In the genomic region with DNA sequence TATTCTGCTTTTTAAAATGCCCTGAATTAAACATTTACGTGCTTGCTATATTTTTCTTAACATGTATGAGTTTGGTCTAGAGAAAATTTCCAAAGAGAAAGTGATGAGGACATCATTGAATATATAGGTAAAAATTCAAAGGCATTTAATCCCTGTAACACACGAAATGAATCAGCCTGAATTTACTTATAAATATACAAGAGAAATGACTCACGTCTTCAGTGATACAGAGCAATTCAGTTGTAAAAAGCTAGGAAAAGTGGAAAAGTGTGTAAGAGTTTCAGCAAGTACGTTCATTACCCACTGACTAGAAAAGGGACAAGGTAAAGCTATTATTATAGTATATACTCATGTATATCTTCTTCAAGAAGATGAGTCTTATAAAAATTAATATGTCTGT, we compare ENCODE assay signal across 23 cellular contexts.
A peak's percentile ranks its signal among the peaks of the same experiment; 100 is the strongest.
DNase-seq lines count a peak whose midpoint lies in the region; FAIRE-seq and TF ChIP-seq lines count a peak whose summit lies in the region.
"Had no signal": no experiment of that assay in that cellular context is flagged by ENCODE, and none has a peak within 500 bp of the region (broad histone marks: within the 10 kb centered on the region; RNA-seq: fewer than 3 reads in every experiment).

No MANE protein-coding gene starts in this region.

- H2AFZ ChIP-seq in astrocyte (ENCODE audit: low read depth, low read length) (no peak overlapping the region), H9 (ENCODE audit: low read length) (no peak overlapping the region)

- POLR2A ChIA-PET in RWPE1 (lab: Yijun Ruan, JAX; ENCODE audit: low non-redundant PET), result interaction anchor here (0.7 kb wide), 1 partner anchor 436 kb away, joined by 3 read pairs; no protein-coding TSS in a partner anchor

- H4K20me1 ChIP-seq in astrocyte (ENCODE audit: insufficient read depth, low read length) (no peaks in the 10 kb centered on the region), H9 (ENCODE audit: control insufficient read depth, insufficient read depth, insufficient read length) (no peaks in the 10 kb centered on the region)

- H3K4me3 ChIP-seq in astrocyte (ENCODE audit: insufficient read depth, low read depth, low read length) (no peak overlapping the region), fibroblast of pulmonary artery (replicated peaks; ENCODE audit: low read depth, low read length) (no peak overlapping the region)
- H3K4me3 ChIP-seq: esophagus squamous epithelium, right lobe of liver had no signal

- H2BK20ac ChIP-seq in H9 (ENCODE audit: low read depth, low read length, poor library complexity, severe bottlenecking), result no peak overlapping the region

- no peak overlapping the region for H3T11ph ChIP-seq in H9 (ENCODE audit: low read length)

- DNase-seq in DMS53 (lab: John Stamatoyannopoulos, UW) (peak; percentile 24), DMS53 treated with DMSO at 0.1 percent for 48 hours (lab: John Stamatoyannopoulos, UW; ENCODE audit: unreplicated experiment) (no peak), astrocyte (ENCODE audit: low read depth) (peak; percentile 44), fibroblast of pulmonary artery (ENCODE audit: low read depth) (peak; percentile 40), H9 (no peak), anterior cingulate cortex (lab: John Stamatoyannopoulos, UW) (no peak), RWPE1 (ENCODE audit: low spot score) (no peak), NCI-H1436 treated with DMSO at 0.1 percent for 48 hours (lab: John Stamatoyannopoulos, UW) (no peak)
- DNase-seq: 8988T; effector CD4-positive, alpha-beta T cell; esophagus squamous epithelium; NCI-H187 treated with DMSO at 0.1 percent for 48 hours; stimulated activated naive CD8-positive, alpha-beta T cell treated with anti-CD3 and anti-CD28 coated beads, Interleukin-15, Interleukin-2, amounts not matched to agents 100 U/mL and 50 U/mL, for 24 hours; SW 1271 had no signal

- no peak for FAIRE-seq in astrocyte (lab: Jason Lieb, UNC)
- FAIRE-seq: D721Med, GM12891, HepG2, islet of Langerhans had no signal

- WGBS in H9 (ENCODE audit: extremely low coverage, insufficient read length, low lambda C conversion rate), result no CpG with 5 or more reads among the region's 4 CpGs

- no peaks in the 10 kb centered on the region for H3K79me2 ChIP-seq in astrocyte (ENCODE audit: insufficient read depth, low read length)
- no peaks in the 10 kb centered on the region for H3K79me2 ChIP-seq in H9 (ENCODE audit: insufficient read depth, low read length)

- H3K36me3 ChIP-seq in astrocyte (ENCODE audit: insufficient read depth, low read length), result peaks cover 3% of the 10 kb centered on the region

- H3K27me3 ChIP-seq in astrocyte (ENCODE audit: insufficient read depth, low read length) (no peaks in the 10 kb centered on the region), H9 (ENCODE audit: insufficient read depth, low read length) (no peaks in the 10 kb centered on the region)
- H3K27me3 ChIP-seq: esophagus squamous epithelium, right lobe of liver had no signal

- H3K36me3 Mint-ChIP-seq in astrocyte (ENCODE audit: low read depth, unreplicated experiment), result peaks cover 27% of the 10 kb centered on the region
- peaks cover 61 to 67% (median 63%) of the 10 kb centered on the region in 3 experiments for H3K36me3 Mint-ChIP-seq in H9 (ENCODE audit: insufficient read depth in 1 of 3, low read depth in 3 of 3)

- no peak overlapping the region for H2BK12ac ChIP-seq in H9 (ENCODE audit: insufficient read length, low read depth, low read length)

- H2BK120ac ChIP-seq in H9 (ENCODE audit: low read depth, low read length, poor library complexity, severe bottlenecking), result no peak overlapping the region

- peaks cover 16% of the 10 kb centered on the region for H3K4me1 ChIP-seq in astrocyte (ENCODE audit: insufficient read depth, low read length)
- H3K4me1 ChIP-seq in H9 (ENCODE audit: insufficient read depth, low read length), result no peaks in the 10 kb centered on the region

- H3K56ac ChIP-seq in H9 (ENCODE audit: insufficient read length, low read depth, low read length), result no peak overlapping the region

- H4K5ac ChIP-seq in H9 (ENCODE audit: insufficient read length, low read depth, low read length), result no peak overlapping the region

- H3K9me3 Mint-ChIP-seq in astrocyte (ENCODE audit: unreplicated experiment) (peaks cover 5% of the 10 kb centered on the region), H9 (peaks cover 26 to 28% of the 10 kb centered on the region in 2 experiments)
- H3K9me3 Mint-ChIP-seq: central memory CD8-positive, alpha-beta T cell had no signal

- H3K27ac Mint-ChIP-seq in astrocyte (ENCODE audit: unreplicated experiment) (no peak overlapping the region), H9 (no peak overlapping the region)
- H3K27ac Mint-ChIP-seq: activated CD4-positive, alpha-beta T cell treated with anti-CD3 and anti-CD28 coated beads, Interleukin-2, amount 10 ng/mL, durations not matched to agents 24 days and 14 days; activated T-helper 2 cell treated with anti-CD3 and anti-CD28 coated beads, Interferon-gamma antibody, Interleukin-2, Interleukin-4, amounts not matched to agents 10 μg/mL and 5 μg/mL and 100 μg/mL, durations not matched to agents 14 hours and 24 hours and 36 hours had no signal

- H3K9me3 ChIP-seq in astrocyte (ENCODE audit: insufficient read depth, low read depth, low read length) (no peaks in the 10 kb centered on the region), H9 (ENCODE audit: control insufficient read depth, low read depth, low read length) (peaks cover 14% of the 10 kb centered on the region)
- H3K9me3 ChIP-seq: esophagus squamous epithelium, right lobe of liver had no signal

- peaks cover 15% of the 10 kb centered on the region for H3K4me1 Mint-ChIP-seq in astrocyte (ENCODE audit: low read depth, unreplicated experiment)
- H3K4me1 Mint-ChIP-seq in H9, result peaks cover 7% of the 10 kb centered on the region in 2 experiments

- H3K79me1 ChIP-seq in H9 (ENCODE audit: insufficient read depth, low read depth, low read length, poor library complexity, severe bottlenecking), result no peaks in the 10 kb centered on the region

- H3K27ac ChIP-seq in astrocyte (ENCODE audit: low read depth, low read length) (peak overlapping the region; percentile 43), H9 (ENCODE audit: insufficient read length, low read depth, low read length) (no peak overlapping the region), RWPE1 (no peak overlapping the region)
- H3K27ac ChIP-seq: right lobe of liver had no signal

- H4K8ac ChIP-seq in H9 (replicated peaks; ENCODE audit: insufficient read length, low read depth, low read length), result no peak overlapping the region

- no peak overlapping the region for H3K18ac ChIP-seq in H9 (ENCODE audit: insufficient read length, low read depth, low read length)

- H3K23me2 ChIP-seq in H9 (ENCODE audit: insufficient read length, low read depth, low read length, poor library complexity, severe bottlenecking), result no peaks in the 10 kb centered on the region

- H2AK5ac ChIP-seq in H9 (ENCODE audit: insufficient read length, low read length), result no peak overlapping the region

- no peak overlapping the region for H3K23ac ChIP-seq in H9 (ENCODE audit: insufficient read length, low read depth, low read length)

- H2BK15ac ChIP-seq in H9 (ENCODE audit: low read depth, low read length), result no peak overlapping the region

- H3K4me2 ChIP-seq in astrocyte (ENCODE audit: low read length), result peak overlapping the region; percentile 30
- no peak overlapping the region for H3K4me2 ChIP-seq in H9 (ENCODE audit: insufficient read depth, insufficient read length, low read length)

- H3K9ac ChIP-seq in astrocyte (ENCODE audit: low read length) (no peak overlapping the region), H9 (ENCODE audit: extremely low read depth, insufficient read length, low read length) (no peak overlapping the region)

- H3K14ac ChIP-seq in H9 (ENCODE audit: insufficient read depth, low read length), result no peak overlapping the region

- H4K91ac ChIP-seq in H9 (ENCODE audit: insufficient read length, low read depth, low read length), result no peak overlapping the region

- no peak overlapping the region for H3K4ac ChIP-seq in H9 (ENCODE audit: low read depth, low read length)

- CTCF ChIA-PET in RWPE1 (lab: Yijun Ruan, JAX), result no interaction called here

- H3K4me3 Mint-ChIP-seq in astrocyte (ENCODE audit: unreplicated experiment), result no peak overlapping the region
- H3K4me3 Mint-ChIP-seq in H9, result no peak overlapping the region
- H3K4me3 Mint-ChIP-seq: activated CD4-positive, alpha-beta T cell treated with anti-CD3 and anti-CD28 coated beads, Interleukin-2, amount 10 ng/mL, durations not matched to agents 24 days and 14 days; central memory CD8-positive, alpha-beta T cell; type B pancreatic cell had no signal

- H2BK5ac ChIP-seq in H9 (ENCODE audit: insufficient read length, low read length), result no peak overlapping the region

- TF ChIP-seq CTCF in astrocyte (IDR thresholded peaks at IDR 0.05; ENCODE audit: insufficient read depth, low read depth, low read length), result no peak
- no peak for TF ChIP-seq CTCF in fibroblast of pulmonary artery (IDR thresholded peaks at IDR 0.05; ENCODE audit: low read length, missing control alignments)
- TF ChIP-seq CTCF in H9 (conservative IDR thresholded peaks at IDR 0.05), result no peak
- no peak for TF ChIP-seq CTCF in RWPE1 (conservative IDR thresholded peaks at IDR 0.05; ENCODE audit: low read depth)

- H3K27me3 Mint-ChIP-seq in astrocyte (ENCODE audit: low read depth, unreplicated experiment), result no peaks in the 10 kb centered on the region
- no peaks in the 10 kb centered on the region for H3K27me3 Mint-ChIP-seq in H9 (ENCODE audit: low read depth)
- H3K27me3 Mint-ChIP-seq: activated CD4-positive, alpha-beta T cell treated with anti-CD3 and anti-CD28 coated beads, Interleukin-2, amount 10 ng/mL, durations not matched to agents 24 days and 14 days; central memory CD8-positive, alpha-beta T cell; type B pancreatic cell had no signal

Comparison
In these comparisons a context has a peak if more than half of its experiments do, and no peak if none do; other contexts are left out.
1. DNase-seq: peak in DMS53 (single experiment), astrocyte (single experiment) and fibroblast of pulmonary artery (single experiment); none in DMS53 treated with DMSO at 0.1 percent for 48 hours (single experiment), H9 (single experiment), anterior cingulate cortex (0 of 58), RWPE1 (single experiment) and NCI-H1436 treated with DMSO at 0.1 percent for 48 hours (single experiment).